In the genomic region with DNA sequence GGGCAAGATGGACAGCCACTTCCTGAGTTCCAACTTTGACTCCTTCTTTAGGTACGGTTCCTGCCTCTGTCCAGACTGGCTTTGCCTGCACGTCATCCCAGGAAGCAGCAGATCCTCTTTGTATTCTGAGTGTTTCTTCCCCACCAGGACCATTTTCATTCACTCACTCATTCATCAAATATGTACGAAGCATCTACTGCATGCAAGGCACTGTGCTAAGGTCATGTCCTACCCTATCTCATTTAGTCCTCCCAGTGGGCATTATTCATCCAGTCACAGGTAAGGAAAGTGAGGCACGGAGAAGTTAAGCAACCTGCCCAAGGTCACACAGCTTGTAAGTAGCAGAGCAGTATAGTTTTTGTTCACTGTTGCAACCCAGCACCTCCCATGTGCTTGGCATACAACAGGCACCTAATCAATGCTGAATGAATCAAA, we compare ENCODE assay signal across 28 cellular contexts. TPM values are rescaled to one million over a fixed set of nuclear protein-coding genes. Genes with fewer than 3 reads are reported as not detected.
"Had no signal": no experiment of that assay in that cellular context is flagged by ENCODE, and none has a peak within 500 bp of the region (broad histone marks: within the 10 kb centered on the region; RNA-seq: fewer than 3 reads in every experiment).

No MANE protein-coding gene starts in this region.

- H3K4me3 ChIP-seq: cardiac muscle cell, heart right ventricle, mucosa of descending colon had no signal

- H3K4me3 Mint-ChIP-seq: activated CD4-positive, alpha-beta memory T cell treated with anti-CD3 and anti-CD28 coated beads for 36 hours; activated naive CD4-positive, alpha-beta T cell treated with anti-CD3 and anti-CD28 coated beads, Interleukin-2, amount 10 ng/mL, durations not matched to agents 7 days and 5 days; activated T-cell treated with anti-CD3 and anti-CD28 coated beads, Interleukin-2, amount 50 U/mL, for 72 hours; endodermal cell; nephron progenitor cell; T-helper 1 cell treated with Interleukin-12 subunit alpha and Interleukin-12 subunit beta and Interleukin-4 antibody, amounts not matched to agents 30 μg/mL and 1 μg/mL, for 36 hours had no signal

- H3K27me3 ChIP-seq: cardiac muscle cell had no signal

- ATAC-seq: activated T-cell treated with anti-CD3 and anti-CD28 coated beads, Interleukin-2, amount 50 U/mL, for 72 hours; heart right ventricle; left colon; mucosa of descending colon had no signal

- H3K36me3 ChIP-seq: cardiac muscle cell, heart right ventricle had no signal

- DNase-seq: activated CD4-positive, alpha-beta memory T cell treated with anti-CD3 and anti-CD28 coated beads for 36 hours; activated CD4-positive, alpha-beta T cell treated with anti-CD3 and anti-CD28 coated beads for 4 hours; activated CD4-positive, CD25-positive, alpha-beta regulatory T cell; activated effector memory CD4-positive, alpha-beta T cell treated with anti-CD3 and anti-CD28 coated beads, Interleukin-2, amount 50 U/mL, for 16 hours; activated naive CD4-positive, alpha-beta T cell treated with anti-CD3 and anti-CD28 coated beads, Interleukin-2, amount 10 ng/mL, durations not matched to agents 7 days and 5 days; activated T-cell treated with anti-CD3 and anti-CD28 coated beads, Interleukin-2, amount 50 U/mL, for 72 hours; amygdala; cortex of kidney; heart right ventricle; islet precursor cell; left colon; mesenchymal stem cell; mucosa of descending colon; nephron progenitor cell; occipital lobe; posterior cingulate gyrus; retina; stimulated activated CD4-positive, alpha-beta T cell treated with anti-CD3 and anti-CD28 coated beads, Interleukin-2, amount 100 ng/mL, for 48 hours; stimulated activated CD8-positive, alpha-beta memory T cell treated with anti-CD3 and anti-CD28 coated beads, Interleukin-4, amount 100 ng/mL, for 48 hours; stimulated activated naive CD4-positive, alpha-beta T cell had no signal

- H3K9me3 Mint-ChIP-seq: activated CD4-positive, alpha-beta memory T cell treated with anti-CD3 and anti-CD28 coated beads for 36 hours; activated naive CD4-positive, alpha-beta T cell treated with anti-CD3 and anti-CD28 coated beads, Interleukin-2, amount 10 ng/mL, durations not matched to agents 7 days and 5 days; activated T-cell treated with anti-CD3 and anti-CD28 coated beads, Interleukin-2, amount 50 U/mL, for 72 hours; endodermal cell; nephron progenitor cell; T-helper 1 cell treated with Interleukin-12 subunit alpha and Interleukin-12 subunit beta and Interleukin-4 antibody, amounts not matched to agents 30 μg/mL and 1 μg/mL, for 36 hours had no signal

- H3K9me3 ChIP-seq: heart right ventricle, mucosa of descending colon had no signal

- H3K27ac Mint-ChIP-seq: activated CD4-positive, alpha-beta memory T cell treated with anti-CD3 and anti-CD28 coated beads for 36 hours; activated naive CD4-positive, alpha-beta T cell treated with anti-CD3 and anti-CD28 coated beads, Interleukin-2, amount 10 ng/mL, durations not matched to agents 7 days and 5 days; activated T-cell treated with anti-CD3 and anti-CD28 coated beads, Interleukin-2, amount 50 U/mL, for 72 hours; endodermal cell; nephron progenitor cell; T-helper 1 cell treated with Interleukin-12 subunit alpha and Interleukin-12 subunit beta and Interleukin-4 antibody, amounts not matched to agents 30 μg/mL and 1 μg/mL, for 36 hours had no signal

- H3K27me3 Mint-ChIP-seq: activated CD4-positive, alpha-beta memory T cell treated with anti-CD3 and anti-CD28 coated beads for 36 hours had no signal

- H3K36me3 Mint-ChIP-seq: activated CD4-positive, alpha-beta memory T cell treated with anti-CD3 and anti-CD28 coated beads for 36 hours; activated naive CD4-positive, alpha-beta T cell treated with anti-CD3 and anti-CD28 coated beads, Interleukin-2, amount 10 ng/mL, durations not matched to agents 7 days and 5 days had no signal

- H3K27ac ChIP-seq: cardiac muscle cell, heart right ventricle had no signal

RNA-seq across cellular contexts. Expression of gene CRYBG2, which starts 13.9 kb away (rescaled TPM):
- total RNA-seq: fibroblast of villous mesenchyme, subcutaneous adipose tissue had no signal

RNA-seq across cellular contexts. Expression of gene CD52, which starts 22.3 kb away (rescaled TPM):
- total RNA-seq: cardiac muscle cell, cerebellum, epithelial cell of proximal tubule, fibroblast of villous mesenchyme had no signal

RNA-seq across cellular contexts. Expression of gene ZNF683, which starts 32.5 kb away (rescaled TPM):
- total RNA-seq: activated CD4-positive, alpha-beta memory T cell treated with anti-CD3 and anti-CD28 coated beads for 36 hours; cardiac muscle cell; cerebellum; endodermal cell; epithelial cell of proximal tubule; fibroblast of villous mesenchyme; left colon; lower leg skin; occipital lobe; subcutaneous adipose tissue had no signal
- polyA plus RNA-seq: cardiac muscle cell had no signal
